13 cellular contexts compared by ENCODE assay signal in genomic region chr18:69980509-69980908, GRCh38.
"Had no signal": no experiment of that assay in that cellular context is flagged by ENCODE, and none has a peak within 500 bp of the region (broad histone marks: within the 10 kb centered on the region; RNA-seq: fewer than 3 reads in every experiment).

No MANE protein-coding gene starts in this region.

- H3K27ac ChIP-seq: sigmoid colon, stomach, thoracic aorta had no signal

- H3K27me3 Mint-ChIP-seq: activated B cell treated with CpG ODN at 0.5 μM for 24 hours; brain; central memory CD8-positive, alpha-beta T cell; T-cell had no signal

- H3K27me3 ChIP-seq: sigmoid colon, stomach had no signal

- ATAC-seq: activated T-cell treated with anti-CD3 and anti-CD28 coated beads, Interleukin-2, amount 50 U/mL, for 4 hours; T-cell had no signal

- DNase-seq: activated B cell treated with CpG ODN at 0.5 μM for 24 hours; activated T-cell treated with anti-CD3 and anti-CD28 coated beads, Interleukin-2, amount 50 U/mL, for 4 hours; hippocampal formation; kidney glomerular epithelial cell; sigmoid colon; stimulated activated CD4-positive, alpha-beta T cell treated with anti-CD3 and anti-CD28 coated beads, Interleukin-2, amount 100 ng/mL, for 24 hours; stomach; T-cell; T1000 had no signal

- H3K4me3 Mint-ChIP-seq: activated B cell treated with CpG ODN at 0.5 μM for 24 hours; activated T-cell treated with anti-CD3 and anti-CD28 coated beads, Interleukin-2, amount 50 U/mL, for 4 hours; brain; central memory CD8-positive, alpha-beta T cell; neural crest cell had no signal

- H3K36me3 ChIP-seq: sigmoid colon had no signal

- H3K4me3 ChIP-seq: sigmoid colon, stomach, thoracic aorta had no signal

- H3K4me1 ChIP-seq: sigmoid colon had no signal
